ENCODE assay signal across 13 cellular contexts in genomic region chr2:28399946-28400345, GRCh38. TPM values are rescaled to one million over a fixed set of nuclear protein-coding genes. Genes with fewer than 3 reads are reported as not detected.
A peak's percentile ranks its signal among the peaks of the same experiment; 100 is the strongest.
DNase-seq lines count a peak whose midpoint lies in the region; ATAC-seq, FAIRE-seq and TF ChIP-seq lines count a peak whose summit lies in the region.
"Had no signal": no experiment of that assay in that cellular context is flagged by ENCODE, and none has a peak within 500 bp of the region (broad histone marks: within the 10 kb centered on the region; RNA-seq: fewer than 3 reads in every experiment).

No MANE protein-coding gene starts in this region.

- no peak for TF ChIP-seq RAD21 in HepG2 (CRISPR knock-in tag; IDR thresholded peaks at IDR 0.05)

- in situ Hi-C loops in HepG2 (cut with HindIII; ENCODE audit: extremely low pct_ligation_motif_present, low pct_unique_long_range_greater_than_20kb) = loop anchor here (10.0 kb wide), 3 partner anchors 515 to 695 kb away; no protein-coding TSS in a partner anchor

- no peak for TF ChIP-seq CTCF in colonic mucosa (IDR thresholded peaks at IDR 0.05)
- TF ChIP-seq CTCF in HepG2 (CRISPR knock-in tag; IDR thresholded peaks at IDR 0.05) = no peak
- TF ChIP-seq CTCF in thoracic aorta (IDR thresholded peaks at IDR 0.05) = no peak
- TF ChIP-seq CTCF in GM10266 (IDR thresholded peaks at IDR 0.05; ENCODE audit: control insufficient read depth, insufficient read depth, low read depth, missing control alignments) = no peak

- peaks cover 72% of the 10 kb centered on the region for H3K79me2 ChIP-seq in HepG2 (ENCODE audit: insufficient read depth, low read length)

- DNase-seq in DMS 273 (lab: John Stamatoyannopoulos, UW; ENCODE audit: unreplicated experiment) (peak; percentile 54), DMS 273 treated with DMSO at 0.1 percent for 48 hours (lab: John Stamatoyannopoulos, UW) (no peak), colonic mucosa (no peak), HepG2 (ENCODE audit: low spot score) (no peak), thoracic aorta (ENCODE audit: low spot score) (no peak), NCI-H446 (lab: John Stamatoyannopoulos, UW) (no peak), GM10266 (ENCODE audit: extremely low spot score) (no peak)
- DNase-seq: activated CD4-positive, CD25-positive, alpha-beta regulatory T cell treated with anti-CD3 and anti-CD28 coated beads, Interleukin-2, amount 50 U/mL, for 72 hours; activated naive CD8-positive, alpha-beta T cell treated with anti-CD3 and anti-CD28 coated beads for 36 hours; NCI-H1092; NCI-H748 treated with DMSO at 0.1 percent for 48 hours had no signal

- H3K9me3 ChIP-seq in colonic mucosa (no peaks in the 10 kb centered on the region), HepG2 (ENCODE audit: low read length) (no peaks in the 10 kb centered on the region), thoracic aorta (no peaks in the 10 kb centered on the region)

- peaks cover 20% of the 10 kb centered on the region for H3K36me3 ChIP-seq in colonic mucosa
- H3K36me3 ChIP-seq in HepG2 (replicated peaks in 1 of 2; ENCODE audit: control insufficient read depth in 1 of 2, insufficient read depth in 2 of 2, low read length in 2 of 2) = peaks cover 20 to 38% of the 10 kb centered on the region in 2 experiments
- H3K36me3 ChIP-seq in thoracic aorta = peaks cover 22% of the 10 kb centered on the region

- ATAC-seq in HepG2 (no peak), thoracic aorta (ENCODE audit: insufficient number of reproducible peaks, low FRiP score, low read depth) (no peak), GM18519 (IDR thresholded peaks at IDR 0.05; ENCODE audit: low FRiP score, unreplicated experiment) (no peak)

- H3K4me2 ChIP-seq in HepG2 (ENCODE audit: low read depth, low read length) = no peak overlapping the region

- no peak for TF ChIP-seq POLR2A in HepG2 (IDR thresholded peaks at IDR 0.05; ENCODE audit: insufficient read depth in 1 of 2, low read depth in 2 of 2, low read length in 2 of 2)

- WGBS in HepG2 (ENCODE audit: low lambda C conversion rate) = 93% methylated on average over 5 of the region's 6 CpGs

- CTCF ChIA-PET in HepG2 (lab: Yijun Ruan, JAX; ENCODE audit: low intra/inter-chr PET ratio, low total read pairs) = no interaction called here

- TF ChIP-seq EP300 in HepG2 (IDR thresholded peaks at IDR 0.05; ENCODE audit: low read depth in 2 of 2, low read length in 2 of 2) (no peak), HepG2 (CRISPR knock-in tag; IDR thresholded peaks at IDR 0.05; ENCODE audit: borderline replicate concordance) (no peak)

- FAIRE-seq in HepG2 (lab: Jason Lieb, UNC) = no peak

- H3K4me1 ChIP-seq in colonic mucosa (peaks cover 13% of the 10 kb centered on the region), HepG2 (ENCODE audit: insufficient read depth, low read length) (peaks cover 50% of the 10 kb centered on the region), thoracic aorta (ENCODE audit: control insufficient read depth in 1 of 2, low read depth in 2 of 2) (peaks cover 62 to 75% of the 10 kb centered on the region in 2 donors)

- H3K9ac ChIP-seq in colonic mucosa (ENCODE audit: low read depth in 2 of 2, low read length in 2 of 2) (peak overlapping the region in 1 of 2 donors; percentile 44), HepG2 (ENCODE audit: insufficient read depth, low read depth, low read length) (no peak overlapping the region)

- POLR2A ChIA-PET in HepG2 (lab: Yijun Ruan, JAX) = no interaction called here

- H3K27ac ChIP-seq in colonic mucosa = peak overlapping the region; percentile 35
- no peak overlapping the region for H3K27ac ChIP-seq in HepG2 (ENCODE audit: extremely low read length, insufficient read depth, low read length)
- peak overlapping the region; percentile 70 to 99 for H3K27ac ChIP-seq in thoracic aorta
- H3K27ac ChIP-seq: 22Rv1 had no signal

- intact Hi-C loops in colonic mucosa (cut with DNase I) = loop anchor here (5.0 to 10.0 kb wide), 3 partner anchors 52 to 643 kb away; no protein-coding TSS in a partner anchor
- intact Hi-C loops in HepG2 (cut with micrococcal nuclease; ENCODE audit: unreplicated experiment) = loop anchor here (10.0 kb wide), 1 partner anchor 225 kb away; no protein-coding TSS in a partner anchor

- no TSS peak for BruUV-seq in HepG2 (replicated peaks; lab: Mats Ljungman, UMichigan)

- H3K27me3 ChIP-seq in colonic mucosa = no peaks in the 10 kb centered on the region
- no peaks in the 10 kb centered on the region; a peak in 1 of 5 replicates for H3K27me3 ChIP-seq in HepG2 (ENCODE audit: control insufficient read depth in 1 of 2, insufficient read depth in 2 of 2, low read length in 2 of 2)
- no peaks in the 10 kb centered on the region for H3K27me3 ChIP-seq in thoracic aorta (replicated peaks; ENCODE audit: insufficient read depth)

- no peak overlapping the region for H3K4me3 ChIP-seq in colonic mucosa
- H3K4me3 ChIP-seq in HepG2 (replicated peaks in 1 of 3; ENCODE audit: insufficient read depth in 1 of 3, low read depth in 2 of 3, low read length in 3 of 3) = no peak overlapping the region
- peak overlapping the region; percentile 97 for H3K4me3 ChIP-seq in thoracic aorta

- no peak overlapping the region for H2AFZ ChIP-seq in HepG2 (ENCODE audit: low read length)

- peaks cover 81% of the 10 kb centered on the region for H4K20me1 ChIP-seq in HepG2 (ENCODE audit: insufficient read depth, low read length)

TF ChIP-seq in HepG2, 621 proteins besides CTCF, POLR2A, EP300 and RAD21 (continues in another document):
- 0 out of 2 replicates have a peak, but pooled peaks have one; percentile 17 for TF ChIP-seq AHDC1 (CRISPR knock-in tag; IDR thresholded peaks at IDR 0.05; ENCODE audit: borderline replicate concordance)

RNA-seq across cellular contexts. Expression of gene FOSL2, which starts 7.3 kb away (rescaled TPM):
- total RNA-seq in colonic mucosa (100 to 1,000 TPM in 1 of 2 donors, 10 to 100 TPM in 1; 74.2 to 142 TPM), HepG2 (2016; rRNA removed; fragmentation: Illumina TruSeq; extraction: Trizol) (2.3 and 3.4 TPM in 2 replicates), thoracic aorta (100 to 1,000 TPM; 188 to 311 TPM)
- total RNA-seq in HepG2 (2016; cell fraction: cytosol; rRNA removed; fragmentation: Illumina TruSeq; extraction: Trizol; ENCODE audit: low read depth) = 0.53 and 0.61 TPM in 2 replicates
- total RNA-seq in HepG2 (2016; cell fraction: insoluble cytoplasmic fraction; rRNA removed; fragmentation: Illumina TruSeq; extraction: Trizol) = 2.2 and 4.1 TPM in 2 replicates
- total RNA-seq in HepG2 (2016; cell fraction: membrane; rRNA removed; fragmentation: Illumina TruSeq; extraction: Trizol) = 1.3 and 1.4 TPM in 2 replicates
- total RNA-seq in HepG2 (2016; cell fraction: nucleus; rRNA removed; fragmentation: Illumina TruSeq; extraction: Trizol) = 3.7 and 5.1 TPM in 2 replicates
- polyA plus RNA-seq in HepG2 (2011; rRNA removed) = 18.1 and 20.1 TPM in 2 replicates
- 10.9 and 11.2 TPM in 2 replicates for polyA plus RNA-seq in HepG2 (2011; cell fraction: cytosol; rRNA removed)
- 37.0 and 47.3 TPM in 2 replicates for polyA plus RNA-seq in HepG2 (2011; cell fraction: nucleus; rRNA removed)
- 25.1 and 31.2 TPM in 2 replicates for polyA plus RNA-seq in HepG2 (2012)
- 0.21 and 0.26 TPM in 2 replicates for polyA plus RNA-seq in HepG2 (2016; cell fraction: cytosol; fragmentation: Illumina TruSeq; extraction: Trizol; ENCODE audit: low read depth)
- 2.0 and 2.4 TPM in 2 replicates for polyA plus RNA-seq in HepG2 (2016; cell fraction: insoluble cytoplasmic fraction; fragmentation: Illumina TruSeq; extraction: Trizol; ENCODE audit: low read depth)
- 0.46 and 0.51 TPM in 2 replicates for polyA plus RNA-seq in HepG2 (2016; cell fraction: membrane; fragmentation: Illumina TruSeq; extraction: Trizol; ENCODE audit: low read depth)
- 3.9 and 4.9 TPM in 2 replicates for polyA plus RNA-seq in HepG2 (2016; cell fraction: nucleus; fragmentation: Illumina TruSeq; extraction: Trizol; ENCODE audit: insufficient read depth, low read depth)
- polyA minus RNA-seq in HepG2 (2011; rRNA and poly(A)+ RNA removed; ENCODE audit: low replicate concordance) = 62.9 and 84.8 TPM in 2 replicates
- polyA minus RNA-seq in HepG2 (2011; cell fraction: cytosol; rRNA and poly(A)+ RNA removed) = 27.1 and 28.7 TPM in 2 replicates
- polyA minus RNA-seq in HepG2 (2011; cell fraction: nucleus; rRNA and poly(A)+ RNA removed) = 47.9 and 53.6 TPM in 2 replicates

Comparison
In these comparisons a context has a peak if more than half of its experiments do, and no peak if none do; other contexts are left out.
1. RNA of gene FOSL2, which starts 7.3 kb away (total RNA-seq): 188 to 311 TPM in thoracic aorta and 74.2 to 142 TPM in colonic mucosa; 0.53 to 5.1 TPM in HepG2; every median in the first group is over 10 times any median in the second.